16 cellular contexts compared by ENCODE assay signal in the genomic region with DNA sequence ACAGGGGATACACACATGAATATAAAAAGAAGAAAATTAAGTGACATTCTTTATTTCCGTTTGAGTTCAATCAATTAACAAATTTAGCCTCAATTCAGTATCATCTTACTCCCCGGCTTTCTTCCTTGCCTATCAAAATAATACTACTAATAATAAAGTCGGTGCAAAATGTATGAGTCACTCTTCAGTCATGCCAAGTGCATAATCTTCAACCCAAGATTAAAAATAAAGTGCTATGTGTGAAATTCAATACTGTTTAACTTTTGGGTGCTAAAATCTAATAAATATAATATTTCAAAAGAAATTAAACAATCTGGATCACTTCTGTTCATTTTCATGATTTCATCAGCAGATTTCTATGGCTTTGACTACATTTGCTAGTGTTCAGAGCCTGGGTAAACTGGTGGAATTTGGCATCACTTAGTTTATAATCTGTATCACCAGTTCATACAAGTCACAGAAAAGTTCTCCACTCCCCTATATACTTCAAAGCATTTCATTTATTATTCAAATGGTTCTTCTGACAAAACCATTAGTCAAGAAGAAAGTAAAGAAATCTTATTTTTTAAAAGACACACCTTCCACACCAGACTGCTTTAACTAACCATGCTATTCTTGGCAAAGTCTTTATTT.
A peak's percentile ranks its signal among the peaks of the same experiment; 100 is the strongest.
DNase-seq lines count a peak whose midpoint lies in the region; ATAC-seq, FAIRE-seq and TF ChIP-seq lines count a peak whose summit lies in the region.
"Had no signal": no experiment of that assay in that cellular context is flagged by ENCODE, and none has a peak within 500 bp of the region (broad histone marks: within the 10 kb centered on the region; RNA-seq: fewer than 3 reads in every experiment).

No MANE protein-coding gene starts in this region.

- H3K9me1 ChIP-seq in endothelial cell of umbilical vein (replicated peaks; ENCODE audit: control insufficient read depth, extremely low read depth, insufficient read depth, low read length): no peaks in the 10 kb centered on the region

- no peaks in the 10 kb centered on the region for H3K36me3 ChIP-seq in endothelial cell of umbilical vein (ENCODE audit: control insufficient read depth in 2 of 2, extremely low read depth in 1 of 2, insufficient read depth in 2 of 2, low read length in 2 of 2)
- H3K36me3 ChIP-seq: right lobe of liver had no signal

- no peak overlapping the region for H3K4me3 ChIP-seq in A549
- H3K4me3 ChIP-seq in endothelial cell of umbilical vein (replicated peaks in 1 of 3; ENCODE audit: insufficient read depth in 1 of 3, low read depth in 1 of 3, low read length in 3 of 3): no peak overlapping the region
- H3K4me3 ChIP-seq: right lobe of liver, SJCRH30 had no signal

- no peak overlapping the region for H3K27ac ChIP-seq in A549
- no peak overlapping the region for H3K27ac ChIP-seq in endothelial cell of umbilical vein (ENCODE audit: insufficient read depth, low read depth, low read length)
- H3K27ac ChIP-seq: right lobe of liver, SJCRH30 had no signal

- POLR2A ChIA-PET in A549 (lab: Yijun Ruan, JAX): interaction anchor here (0.6 kb wide), 1 partner anchor 11 kb away, joined by 3 read pairs; no protein-coding TSS in a partner anchor
- POLR2A ChIA-PET in endothelial cell of umbilical vein (lab: Charles Lee): no interaction called here

- H4K20me1 ChIP-seq in endothelial cell of umbilical vein (replicated peaks; ENCODE audit: control insufficient read depth, extremely low read depth, insufficient read depth, low read length): no peaks in the 10 kb centered on the region

- no peaks in the 10 kb centered on the region for H3K9me3 Mint-ChIP-seq in mesothelial cell of epicardium
- H3K9me3 Mint-ChIP-seq: brain, natural killer cell had no signal

- H3K4me1 Mint-ChIP-seq in mesothelial cell of epicardium: peaks cover 80% of the 10 kb centered on the region

- dilution Hi-C loops in endothelial cell of umbilical vein (cut with MboI; ENCODE audit: extremely low pct_ligation_motif_present, low sequenced_read_pairs): no loop called here

- peaks cover 13% of the 10 kb centered on the region for H3K4me1 ChIP-seq in A549
- H3K4me1 ChIP-seq in endothelial cell of umbilical vein (ENCODE audit: control insufficient read depth, extremely low read depth, insufficient read depth, low read length): peaks cover 22% of the 10 kb centered on the region
- H3K4me1 ChIP-seq: right lobe of liver had no signal

- TF ChIP-seq POLR2A in A549 (IDR thresholded peaks at IDR 0.05; ENCODE audit: low read length) (no peak), endothelial cell of umbilical vein (IDR thresholded peaks at IDR 0.05; ENCODE audit: low read depth, low read length) (no peak)

- no peaks in the 10 kb centered on the region for H3K27me3 Mint-ChIP-seq in mesothelial cell of epicardium (ENCODE audit: low read depth)

- TF ChIP-seq RAD21 in A549 (conservative IDR thresholded peaks at IDR 0.05 in 1 of 2, IDR thresholded peaks at IDR 0.05 in 1 of 2): no peak

- peak overlapping the region; percentile 35 for H3K4me2 ChIP-seq in A549
- H3K4me2 ChIP-seq in endothelial cell of umbilical vein (ENCODE audit: insufficient read depth, low read length): peak overlapping the region; percentile 8

- intact Hi-C loops in endothelial cell of umbilical vein (cut with micrococcal nuclease) (loop anchor here (5.0 kb wide), 1 partner anchor 45 kb away; no protein-coding TSS in a partner anchor), posterior cingulate gyrus (cut with DNase I) (no loop called here)

- no peak overlapping the region for H2AFZ ChIP-seq in endothelial cell of umbilical vein (ENCODE audit: low read depth, low read length)

- no peak overlapping the region for H3K9ac ChIP-seq in endothelial cell of umbilical vein (replicated peaks; ENCODE audit: extremely low read depth, insufficient read depth, low read length)

- H3K4me3 Mint-ChIP-seq in mesothelial cell of epicardium: no peak overlapping the region
- H3K4me3 Mint-ChIP-seq: brain, natural killer cell had no signal

- H3K9me3 ChIP-seq in A549 (no peaks in the 10 kb centered on the region), endothelial cell of umbilical vein (replicated peaks; ENCODE audit: control insufficient read depth, insufficient read depth, low read length) (no peaks in the 10 kb centered on the region)
- H3K9me3 ChIP-seq: right lobe of liver, SJCRH30 had no signal

- H3K27ac Mint-ChIP-seq in mesothelial cell of epicardium: peak overlapping the region; percentile 90
- H3K27ac Mint-ChIP-seq: natural killer cell had no signal

- TF ChIP-seq EP300 in A549 (IDR thresholded peaks at IDR 0.05): no peak

- FAIRE-seq in A549 (lab: Jason Lieb, UNC): no peak
- FAIRE-seq in endothelial cell of umbilical vein (lab: Jason Lieb, UNC): no peak

- CTCF ChIA-PET in A549 (lab: Yijun Ruan, JAX): interaction anchor here (1.5 kb wide), 1 partner anchor 12 kb away, joined by 4 read pairs; no protein-coding TSS in a partner anchor
- CTCF ChIA-PET in endothelial cell of umbilical vein (lab: Charles Lee): interaction anchor here (1.0 kb wide), 2 partner anchors 14 to 24 kb away, joined by 3 read pairs; no protein-coding TSS in a partner anchor

- H3K27me3 ChIP-seq in endothelial cell of umbilical vein (ENCODE audit: control insufficient read depth in 2 of 2, insufficient read depth in 2 of 2, low read length in 2 of 2): no peaks in the 10 kb centered on the region
- H3K27me3 ChIP-seq: right lobe of liver, SJCRH30 had no signal

- WGBS in A549 (ENCODE audit: missing lambda C conversion rate): 20% methylated on average over 3 of the region's 3 CpGs

- peak in 1 of 2 experiments; percentile 17 for DNase-seq in A549 (ENCODE audit: low read depth in 1 of 2, low spot score in 1 of 2)
- peak; percentile 42 for DNase-seq in M059J (ENCODE audit: low read depth)
- DNase-seq in endothelial cell of umbilical vein (ENCODE audit: low read depth, low spot score): peak; percentile 74
- DNase-seq in mesothelial cell of epicardium (ENCODE audit: low spot score in 2 of 2, unreplicated experiment in 2 of 2): no peak
- no peak for DNase-seq in NCI-H2029 (lab: John Stamatoyannopoulos, UW)
- DNase-seq in posterior cingulate gyrus: no peak
- no peak for DNase-seq in activated gamma-delta T cell (lab: John Stamatoyannopoulos, UW)
- no peak for DNase-seq in SW480 (ENCODE audit: low spot score)
- DNase-seq: activated gamma-delta T cell treated with Interleukin-2 at 50 U/mL for 16 hours; effector CD8-positive, alpha-beta T cell; glutamatergic neuron; natural killer cell; right lobe of liver; SJCRH30; stimulated activated CD4-positive, alpha-beta T cell treated with anti-CD3 and anti-CD28 coated beads, Interleukin-4, amount 100 ng/mL, for 4 hours had no signal

- H3K79me2 ChIP-seq in endothelial cell of umbilical vein (ENCODE audit: control insufficient read depth, insufficient read depth, low read length): no peaks in the 10 kb centered on the region

- no TSS peak for BruUV-seq in endothelial cell of umbilical vein (replicated peaks; lab: Mats Ljungman, UMichigan)

- no peaks in the 10 kb centered on the region for H3K36me3 Mint-ChIP-seq in mesothelial cell of epicardium
- H3K36me3 Mint-ChIP-seq: natural killer cell had no signal

- ATAC-seq in A549: no peak
- ATAC-seq: natural killer cell, right lobe of liver had no signal

- TF ChIP-seq CTCF in A549 (IDR thresholded peaks at IDR 0.05) (no peak), endothelial cell of umbilical vein (IDR thresholded peaks at IDR 0.05; ENCODE audit: extremely low read depth in 1 of 2, insufficient read depth in 1 of 2, low read depth in 1 of 2, low read length in 2 of 2) (no peak), mesothelial cell of epicardium (IDR thresholded peaks at IDR 0.05; ENCODE audit: unreplicated experiment) (no peak)

TF ChIP-seq in A549, 52 proteins besides CTCF, POLR2A, EP300 and RAD21:
- TF ChIP-seq SMC3 (IDR thresholded peaks at IDR 0.05) (no peak), JUNB (IDR thresholded peaks at IDR 0.05) (peak; percentile 61), ESRRA (IDR thresholded peaks at IDR 0.05; ENCODE audit: borderline replicate concordance, low read length) (no peak), FOSL2 (IDR thresholded peaks at IDR 0.05) (0 out of 2 replicates have a peak, but pooled peaks have one; percentile 10), FOSL2 (CRISPR knock-in tag; IDR thresholded peaks at IDR 0.05) (peak; percentile 65)
- TF ChIP-seq, protein P1, sequence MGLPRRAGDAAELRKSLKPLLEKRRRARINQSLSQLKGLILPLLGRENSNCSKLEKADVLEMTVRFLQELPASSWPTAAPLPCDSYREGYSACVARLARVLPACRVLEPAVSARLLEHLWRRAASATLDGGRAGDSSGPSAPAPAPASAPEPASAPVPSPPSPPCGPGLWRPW (IDR thresholded peaks at IDR 0.05): no peak

TF ChIP-seq in endothelial cell of umbilical vein, 7 proteins besides CTCF, POLR2A, EP300 and RAD21:
- TF ChIP-seq JUN (IDR thresholded peaks at IDR 0.05; ENCODE audit: borderline replicate concordance, insufficient read depth, insufficient read length, low read depth): peak; percentile 75
- TF ChIP-seq GATA2 (IDR thresholded peaks at IDR 0.05; ENCODE audit: insufficient read depth, insufficient read length, low read depth, low read length): no peak
- TF ChIP-seq FOS (IDR thresholded peaks at IDR 0.05; ENCODE audit: borderline replicate concordance, insufficient read depth, low read length): peak; percentile 88
- no peak for TF ChIP-seq POLR2AphosphoS5 (IDR thresholded peaks at IDR 0.05; ENCODE audit: insufficient read depth, low read depth, low read length)

Comparison
In these comparisons a context has a peak if more than half of its experiments do, and no peak if none do; other contexts are left out.
1. DNase-seq: peak in M059J (single experiment) and endothelial cell of umbilical vein (single experiment); none in mesothelial cell of epicardium (0 of 2), NCI-H2029 (single experiment), posterior cingulate gyrus (0 of 10), activated gamma-delta T cell (single experiment) and SW480 (single experiment).